8 cellular contexts compared by ENCODE assay signal in the genomic region with DNA sequence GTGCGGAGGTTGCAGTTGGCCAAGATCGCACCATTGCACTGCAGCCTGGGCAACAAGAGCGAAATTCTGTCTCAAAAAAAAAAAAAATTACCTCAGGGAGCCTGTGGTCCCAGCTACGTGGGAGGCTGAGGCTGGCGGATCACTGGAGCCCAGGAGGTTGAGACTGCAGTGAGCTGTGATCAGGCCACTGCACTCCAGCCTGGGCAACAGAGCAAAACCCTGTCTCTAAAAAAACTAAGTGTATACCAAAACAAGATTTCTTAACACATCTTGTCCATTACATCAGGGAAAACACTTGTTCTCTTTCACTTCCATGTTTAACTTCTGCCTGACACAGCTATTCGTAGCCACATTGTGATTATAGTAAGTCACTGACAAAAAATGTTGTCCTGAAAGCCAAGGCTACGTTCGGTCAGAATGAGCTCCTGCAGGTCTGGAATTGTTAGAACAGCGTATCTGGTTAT. TPM values are rescaled to one million over a fixed set of nuclear protein-coding genes. Genes with fewer than 3 reads are reported as not detected.
A peak's percentile ranks its signal among the peaks of the same experiment; 100 is the strongest.
DNase-seq lines count a peak whose midpoint lies in the region; ATAC-seq, FAIRE-seq and TF ChIP-seq lines count a peak whose summit lies in the region.

No MANE protein-coding gene starts in this region.

- peak overlapping the region; percentile 100 for H3K27ac ChIP-seq in left lung
- H3K27ac ChIP-seq in vagina, result peak overlapping the region; percentile 100

- no peaks in the 10 kb centered on the region for H3K27me3 Mint-ChIP-seq in activated naive CD8-positive, alpha-beta T cell

- peak overlapping the region; percentile 89 for H3K4me3 Mint-ChIP-seq in activated naive CD8-positive, alpha-beta T cell

- peak; percentile 37 for DNase-seq in A172 (ENCODE audit: low spot score)
- DNase-seq in GM19239 (ENCODE audit: insufficient read length, low spot score), result no peak
- peak in 1 of 2 donors; percentile 37 for DNase-seq in left lung
- DNase-seq in vagina (ENCODE audit: extremely low spot score in 2 of 2), result no peak
- no peak for DNase-seq in DMS 273 (lab: John Stamatoyannopoulos, UW; ENCODE audit: unreplicated experiment)
- DNase-seq in NCI-H748 (lab: John Stamatoyannopoulos, UW; ENCODE audit: unreplicated experiment), result no peak
- DNase-seq in head of caudate nucleus, result no peak

- H3K9me3 ChIP-seq in left lung, result no peaks in the 10 kb centered on the region
- no peaks in the 10 kb centered on the region for H3K9me3 ChIP-seq in vagina

- H3K36me3 ChIP-seq in left lung, result peaks cover 0 to 27% of the 10 kb centered on the region in 2 donors
- H3K36me3 ChIP-seq in vagina, result peaks cover 0 to 5% of the 10 kb centered on the region in 2 donors

- TF ChIP-seq CTCF in left lung (IDR thresholded peaks at IDR 0.05) (no peak), vagina (IDR thresholded peaks at IDR 0.05) (no peak)

- no peaks in the 10 kb centered on the region for H3K27me3 ChIP-seq in left lung
- H3K27me3 ChIP-seq in vagina, result no peaks in the 10 kb centered on the region

- intact Hi-C loops in left lung (cut with DNase I), result no loop called here
- intact Hi-C loops in vagina (cut with DNase I), result no loop called here
- intact Hi-C loops in head of caudate nucleus (cut with DNase I), result loop anchor here (10.0 kb wide), 1 partner anchor 132 kb away; the partner anchor contains the start of genes LMNTD2 and RASSF7

- peaks cover 36% of the 10 kb centered on the region for H3K4me1 Mint-ChIP-seq in activated naive CD8-positive, alpha-beta T cell (ENCODE audit: low read depth)

- H3K27ac Mint-ChIP-seq in activated naive CD8-positive, alpha-beta T cell, result peak overlapping the region; percentile 73

- no peak for ATAC-seq in left lung

- FAIRE-seq in GM19239 (lab: Jason Lieb, UNC), result peak; percentile 71

- peaks cover 2% of the 10 kb centered on the region for H3K36me3 Mint-ChIP-seq in activated naive CD8-positive, alpha-beta T cell

- H3K9me3 Mint-ChIP-seq in activated naive CD8-positive, alpha-beta T cell (ENCODE audit: low read depth), result no peaks in the 10 kb centered on the region

- H3K4me3 ChIP-seq in left lung (peak overlapping the region in 1 of 2 donors; percentile 95), vagina (peak overlapping the region; percentile 60 to 82)

- H3K4me1 ChIP-seq in left lung, result peaks cover 17 to 58% of the 10 kb centered on the region in 2 donors
- H3K4me1 ChIP-seq in vagina, result peaks cover 48% of the 10 kb centered on the region

- no peak for TF ChIP-seq POLR2A in vagina (IDR thresholded peaks at IDR 0.05)

RNA-seq across cellular contexts. Expression of gene TMEM80, which starts 1.4 kb away (rescaled TPM):
- 17.1 and 17.9 TPM in 2 replicates for total RNA-seq in A172 (2014; rRNA removed; shearing (Covaris generic))
- total RNA-seq in left lung (10 to 100 TPM; 23.6 to 25.2 TPM), vagina (12.8 TPM)

RNA-seq across cellular contexts. Expression of gene DEAF1, which starts 2.0 kb away (rescaled TPM):
- total RNA-seq in A172 (2014; rRNA removed; shearing (Covaris generic)), result 12.8 and 20.2 TPM in 2 replicates
- 10 to 100 TPM; 28.3 to 28.6 TPM for total RNA-seq in left lung
- 33.6 TPM for total RNA-seq in vagina

RNA-seq across cellular contexts. Expression of gene EPS8L2, which starts 9.0 kb away (rescaled TPM):
- 64.9 and 108 TPM in 2 replicates for total RNA-seq in A172 (2014; rRNA removed; shearing (Covaris generic))
- total RNA-seq in left lung (100 to 1,000 TPM; 114 to 190 TPM), vagina (195 TPM)

RNA-seq across cellular contexts. Expression of gene TALDO1, which starts 50.2 kb away (rescaled TPM):
- total RNA-seq in A172 (2014; rRNA removed; shearing (Covaris generic)), result 417 and 483 TPM in 2 replicates
- total RNA-seq in left lung (100 to 1,000 TPM; 206 to 322 TPM), vagina (158 TPM)

RNA-seq across cellular contexts. Expression of gene DRD4, which starts 60.0 kb away (rescaled TPM):
- not detected in 2 replicates for total RNA-seq in A172 (2014; rRNA removed; shearing (Covaris generic))
- total RNA-seq in left lung (under 1 TPM; 0.29 to 0.52 TPM), vagina (1.2 TPM)
